ENCODE assay signal across 12 cellular contexts in genomic region chr4:10730590-10730989, GRCh38. TPM values are rescaled to one million over a fixed set of nuclear protein-coding genes. Genes with fewer than 3 reads are reported as not detected.
DNase-seq lines count a peak whose midpoint lies in the region; ATAC-seq and TF ChIP-seq lines count a peak whose summit lies in the region.
"Had no signal": no experiment of that assay in that cellular context is flagged by ENCODE, and none has a peak within 500 bp of the region (broad histone marks: within the 10 kb centered on the region; RNA-seq: fewer than 3 reads in every experiment).

No MANE protein-coding gene starts in this region.

- no peaks in the 10 kb centered on the region for H4K20me1 ChIP-seq in neural progenitor cell (ENCODE audit: low read depth)

- TF ChIP-seq POLR2A in erythroblast (IDR thresholded peaks at IDR 0.05; ENCODE audit: low read length) = no peak

- no peak overlapping the region for H3K9ac ChIP-seq in neural progenitor cell

- H3K9me3 ChIP-seq in neural progenitor cell (ENCODE audit: low read depth) = no peaks in the 10 kb centered on the region
- H3K9me3 ChIP-seq: mucosa of descending colon had no signal

- no peaks in the 10 kb centered on the region for H3K79me2 ChIP-seq in neural progenitor cell (ENCODE audit: low read depth)

- no peaks in the 10 kb centered on the region for H3K27me3 Mint-ChIP-seq in activated T-cell treated with anti-CD3 and anti-CD28 coated beads, Interleukin-2, amount 50 U/mL, for 4 hours (ENCODE audit: low read depth)
- no peaks in the 10 kb centered on the region for H3K27me3 Mint-ChIP-seq in stimulated activated naive CD8-positive, alpha-beta T cell treated with anti-CD3 and anti-CD28 coated beads, Interleukin-15, amount 100 ng/mL, for 72 hours
- H3K27me3 Mint-ChIP-seq in neural progenitor cell (ENCODE audit: insufficient read depth, low read depth) = no peaks in the 10 kb centered on the region

- H3K27ac ChIP-seq in neural progenitor cell = no peak overlapping the region

- no peak for DNase-seq in activated T-cell treated with anti-CD3 and anti-CD28 coated beads, Interleukin-2, amount 50 U/mL, for 4 hours
- no peak for DNase-seq in activated T-cell treated with anti-CD3 and anti-CD28 coated beads, Interleukin-2, amount 50 U/mL, for 1 hour
- peak in 1 of 2 donors; percentile 31 for DNase-seq in stimulated activated naive CD8-positive, alpha-beta T cell treated with anti-CD3 and anti-CD28 coated beads, Interleukin-15, amount 100 ng/mL, for 72 hours
- DNase-seq in erythroblast (lab: John Stamatoyannopoulos, UW) (no peak), neural progenitor cell (ENCODE audit: low spot score) (no peak), SIG-M5 treated with dmso at 0.1 percent for 504 hours (lab: John Stamatoyannopoulos, UW; ENCODE audit: unreplicated experiment) (no peak)
- DNase-seq: effector CD4-positive, alpha-beta T cell; hippocampal formation; mucosa of descending colon had no signal

- no peak for TF ChIP-seq CTCF in neural progenitor cell (IDR thresholded peaks at IDR 0.05)

- H3K27me3 ChIP-seq in neural progenitor cell = no peaks in the 10 kb centered on the region

- H2AFZ ChIP-seq in neural progenitor cell (replicated peaks) = no peak overlapping the region

- H3K4me3 ChIP-seq in neural progenitor cell = no peak overlapping the region
- H3K4me3 ChIP-seq: mucosa of descending colon had no signal

- H3K4me3 Mint-ChIP-seq in activated T-cell treated with anti-CD3 and anti-CD28 coated beads, Interleukin-2, amount 50 U/mL, for 4 hours = no peak overlapping the region
- peak overlapping the region; percentile 66 to 69 for H3K4me3 Mint-ChIP-seq in stimulated activated naive CD8-positive, alpha-beta T cell treated with anti-CD3 and anti-CD28 coated beads, Interleukin-15, amount 100 ng/mL, for 72 hours
- H3K4me3 Mint-ChIP-seq in neural progenitor cell = no peak overlapping the region

- no peak overlapping the region for H3K4me2 ChIP-seq in neural progenitor cell

- H3K4me1 ChIP-seq in neural progenitor cell = no peaks in the 10 kb centered on the region

- H3K36me3 ChIP-seq in neural progenitor cell = no peaks in the 10 kb centered on the region

- H3K4me1 Mint-ChIP-seq in activated T-cell treated with anti-CD3 and anti-CD28 coated beads, Interleukin-2, amount 50 U/mL, for 4 hours (ENCODE audit: low read depth) = peaks cover 9% of the 10 kb centered on the region
- peaks cover 84% of the 10 kb centered on the region for H3K4me1 Mint-ChIP-seq in stimulated activated naive CD8-positive, alpha-beta T cell treated with anti-CD3 and anti-CD28 coated beads, Interleukin-15, amount 100 ng/mL, for 72 hours
- peaks cover 10% of the 10 kb centered on the region for H3K4me1 Mint-ChIP-seq in neural progenitor cell

- no peaks in the 10 kb centered on the region for H3K9me3 Mint-ChIP-seq in activated T-cell treated with anti-CD3 and anti-CD28 coated beads, Interleukin-2, amount 50 U/mL, for 4 hours
- peaks cover 0 to 6% of the 10 kb centered on the region in 2 donors for H3K9me3 Mint-ChIP-seq in stimulated activated naive CD8-positive, alpha-beta T cell treated with anti-CD3 and anti-CD28 coated beads, Interleukin-15, amount 100 ng/mL, for 72 hours
- no peaks in the 10 kb centered on the region for H3K9me3 Mint-ChIP-seq in neural progenitor cell

- H3K36me3 Mint-ChIP-seq in activated T-cell treated with anti-CD3 and anti-CD28 coated beads, Interleukin-2, amount 50 U/mL, for 4 hours (ENCODE audit: insufficient read depth) = no peaks in the 10 kb centered on the region
- H3K36me3 Mint-ChIP-seq in neural progenitor cell = no peaks in the 10 kb centered on the region

- peak overlapping the region; percentile 93 to 94 for H3K27ac Mint-ChIP-seq in stimulated activated naive CD8-positive, alpha-beta T cell treated with anti-CD3 and anti-CD28 coated beads, Interleukin-15, amount 100 ng/mL, for 72 hours
- H3K27ac Mint-ChIP-seq in neural progenitor cell = no peak overlapping the region

- H3F3A ChIP-seq in neural progenitor cell (ENCODE audit: low read depth) = no peaks in the 10 kb centered on the region

- ATAC-seq in activated T-cell treated with anti-CD3 and anti-CD28 coated beads, Interleukin-2, amount 50 U/mL, for 4 hours = peak; percentile 40
- ATAC-seq in GM21717 (IDR thresholded peaks at IDR 0.05; ENCODE audit: unreplicated experiment) (peak; percentile 63), HG03159 (IDR thresholded peaks at IDR 0.05; ENCODE audit: unreplicated experiment) (peak; percentile 62)
- peak; percentile 80 for ATAC-seq in stimulated activated naive CD8-positive, alpha-beta T cell treated with anti-CD3 and anti-CD28 coated beads, Interleukin-15, amount 100 ng/mL, for 72 hours
- ATAC-seq: mucosa of descending colon had no signal

RNA-seq across cellular contexts. Expression of gene CLNK, which starts 46.0 kb away (rescaled TPM):
- under 1 TPM in 2 of 3 donors, not detected in 1; 0.11 TPM for total RNA-seq in activated T-cell treated with anti-CD3 and anti-CD28 coated beads, Interleukin-2, amount 50 U/mL, for 4 hours
- not detected in 2 replicates for total RNA-seq in neural progenitor cell (ENCODE audit: low replicate concordance)
- total RNA-seq: skeletal muscle tissue had no signal

Comparison
In these comparisons a context has a peak if more than half of its experiments do, and no peak if none do; other contexts are left out.
1. H3K4me3 Mint-ChIP-seq: peak in stimulated activated naive CD8-positive, alpha-beta T cell treated with anti-CD3 and anti-CD28 coated beads, Interleukin-15, amount 100 ng/mL, for 72 hours (2 of 2); none in activated T-cell treated with anti-CD3 and anti-CD28 coated beads, Interleukin-2, amount 50 U/mL, for 4 hours (single experiment) and neural progenitor cell (single experiment).
2. Peak in every context shown above with its lines, with median percentiles within 50 percentile points of each other: ATAC-seq.